In genomic region chr9:134975253-134975652, GRCh38 we compare ENCODE assay signal across 32 cellular contexts. TPM values are rescaled to one million over a fixed set of nuclear protein-coding genes. Genes with fewer than 3 reads are reported as not detected.
"Had no signal": no experiment of that assay in that cellular context is flagged by ENCODE, and none has a peak within 500 bp of the region (broad histone marks: within the 10 kb centered on the region; RNA-seq: fewer than 3 reads in every experiment).

No MANE protein-coding gene starts in this region.

- FAIRE-seq: colon, keratinocyte had no signal

- H2AFZ ChIP-seq: hepatocyte had no signal

- H3K36me3 ChIP-seq: gastroesophageal sphincter, heart left ventricle, lower lobe of right lung, prostate gland, right atrium auricular region, suprapubic skin, transverse colon, upper lobe of right lung, uterus had no signal

- H3K36me3 Mint-ChIP-seq: memory B cell; mesothelial cell of epicardium; naive B cell; natural killer cell treated with Interleukin-12 subunit alpha and Interleukin-12 subunit beta and Interleukin-15 and Interleukin-18, amount 100 ng/mL, for 72 hours had no signal

- H3K27me3 ChIP-seq: right atrium auricular region, uterus had no signal

- H3K79me2 ChIP-seq: hepatocyte had no signal

- H3K4me3 ChIP-seq: gastroesophageal sphincter, heart left ventricle, hepatocyte, lower lobe of right lung, mucosa of descending colon, prostate gland, right atrium auricular region, smooth muscle cell, suprapubic skin, transverse colon, upper lobe of right lung, uterus had no signal

- H3K4me2 ChIP-seq: hepatocyte, smooth muscle cell had no signal

- H3K4me3 Mint-ChIP-seq: dendritic cell treated with granulocyte-macrophage colony-stimulating factor and Interleukin-4, amounts not matched to agents 40 ng/mL and 50 ng/mL, for 4 days; endodermal cell; memory B cell; mesothelial cell of epicardium; naive B cell; natural killer cell treated with Interleukin-12 subunit alpha and Interleukin-12 subunit beta and Interleukin-15 and Interleukin-18, amount 100 ng/mL, for 72 hours; neural crest cell; stimulated activated naive CD8-positive, alpha-beta T cell treated with anti-CD3 and anti-CD28 coated beads, Interleukin-15, amount 100 ng/mL, for 72 hours had no signal

- H3K4me1 Mint-ChIP-seq: mesothelial cell of epicardium; naive B cell; stimulated activated naive CD8-positive, alpha-beta T cell treated with anti-CD3 and anti-CD28 coated beads, Interleukin-15, amount 100 ng/mL, for 72 hours had no signal

- DNase-seq: effector CD8-positive, alpha-beta T cell; endodermal cell; foreskin fibroblast; left ventricle myocardium superior; lower lobe of right lung; mucosa of descending colon; naive B cell; stimulated activated CD4-positive, alpha-beta T cell treated with anti-CD3 and anti-CD28 coated beads, Interleukin-12 subunit alpha, Interleukin-12 subunit beta, amount 100 ng/mL, for 4 hours; stimulated activated CD4-positive, alpha-beta T cell treated with anti-CD3 and anti-CD28 coated beads, Interleukin-1b, Interleukin-23, amount 100 ng/mL, for 48 hours; stimulated activated CD4-positive, alpha-beta T cell treated with anti-CD3 and anti-CD28 coated beads, Interleukin-4, amount 100 ng/mL, for 1 hour; stimulated activated CD8-positive, alpha-beta memory T cell treated with anti-CD3 and anti-CD28 coated beads, Interleukin-4, amount 100 ng/mL, for 48 hours; stimulated activated naive CD4-positive, alpha-beta T cell; stimulated activated naive CD8-positive, alpha-beta T cell treated with anti-CD3 and anti-CD28 coated beads, Interleukin-15, amount 100 ng/mL, for 72 hours; transverse colon; upper lobe of right lung; uterus had no signal

- H3K9me3 Mint-ChIP-seq: endodermal cell; mesothelial cell of epicardium; naive B cell; natural killer cell treated with Interleukin-12 subunit alpha and Interleukin-12 subunit beta and Interleukin-15 and Interleukin-18, amount 100 ng/mL, for 72 hours; neural crest cell; stimulated activated naive CD8-positive, alpha-beta T cell treated with anti-CD3 and anti-CD28 coated beads, Interleukin-15, amount 100 ng/mL, for 72 hours had no signal

- H3K27ac ChIP-seq: epithelial cell of prostate, gastroesophageal sphincter, heart left ventricle, hepatocyte, lower lobe of right lung, prostate gland, right atrium auricular region, suprapubic skin, transverse colon, upper lobe of right lung, uterus had no signal

- H3K4me1 ChIP-seq: gastroesophageal sphincter, heart left ventricle, lower lobe of right lung, prostate gland, right atrium auricular region, suprapubic skin, transverse colon, upper lobe of right lung, uterus had no signal

- H3K27ac Mint-ChIP-seq: dendritic cell treated with granulocyte-macrophage colony-stimulating factor and Interleukin-4, amounts not matched to agents 40 ng/mL and 50 ng/mL, for 4 days; endodermal cell; memory B cell; mesothelial cell of epicardium; naive B cell; natural killer cell treated with Interleukin-12 subunit alpha and Interleukin-12 subunit beta and Interleukin-15 and Interleukin-18, amount 100 ng/mL, for 72 hours; stimulated activated naive CD8-positive, alpha-beta T cell treated with anti-CD3 and anti-CD28 coated beads, Interleukin-15, amount 100 ng/mL, for 72 hours had no signal

- H3K9me3 ChIP-seq: gastroesophageal sphincter, heart left ventricle, lower lobe of right lung, mucosa of descending colon, prostate gland, right atrium auricular region, suprapubic skin, transverse colon, upper lobe of right lung, uterus had no signal

RNA-seq across cellular contexts. Expression of gene FCN1, which starts 57.5 kb away (rescaled TPM):
- total RNA-seq: endodermal cell; hepatocyte; mesothelial cell of epicardium; natural killer cell treated with Interleukin-12 subunit alpha and Interleukin-12 subunit beta and Interleukin-15 and Interleukin-18, amount 100 ng/mL, for 72 hours; neural crest cell; osteocyte; smooth muscle cell had no signal
- polyA plus RNA-seq: hepatocyte, keratinocyte had no signal
